Comparison of ENCODE assay signal across 10 cellular contexts in genomic region chr4:2825184-2825506, GRCh38.
"Had no signal": no experiment of that assay in that cellular context is flagged by ENCODE, and none has a peak within 500 bp of the region (broad histone marks: within the 10 kb centered on the region; RNA-seq: fewer than 3 reads in every experiment).

No MANE protein-coding gene starts in this region.

- H3K27ac Mint-ChIP-seq: activated CD4-positive, alpha-beta T cell treated with anti-CD3 and anti-CD28 coated beads, Interleukin-2, amount 10 ng/mL, durations not matched to agents 7 days and 5 days; activated naive CD4-positive, alpha-beta T cell treated with anti-CD3 and anti-CD28 coated beads, Interleukin-2, amount 50 U/mL, for 24 hours had no signal

- H3K4me3 Mint-ChIP-seq: activated CD4-positive, alpha-beta T cell treated with anti-CD3 and anti-CD28 coated beads, Interleukin-2, amount 10 ng/mL, durations not matched to agents 7 days and 5 days; activated naive CD4-positive, alpha-beta T cell treated with anti-CD3 and anti-CD28 coated beads, Interleukin-2, amount 50 U/mL, for 24 hours had no signal

- ATAC-seq: activated CD4-positive, CD25-positive, alpha-beta regulatory T cell treated with anti-CD3 and anti-CD28 coated beads, Interleukin-2, amount 50 U/mL, for 24 hours; right cardiac atrium had no signal

- FAIRE-seq: islet of Langerhans had no signal

- H3K27me3 Mint-ChIP-seq: activated CD4-positive, alpha-beta T cell treated with anti-CD3 and anti-CD28 coated beads, Interleukin-2, amount 10 ng/mL, durations not matched to agents 7 days and 5 days; activated naive CD4-positive, alpha-beta T cell treated with anti-CD3 and anti-CD28 coated beads, Interleukin-2, amount 50 U/mL, for 24 hours had no signal

- H3K9me3 Mint-ChIP-seq: activated naive CD4-positive, alpha-beta T cell treated with anti-CD3 and anti-CD28 coated beads, Interleukin-2, amount 50 U/mL, for 24 hours had no signal

- DNase-seq: activated CD4-positive, alpha-beta T cell treated with anti-CD3 and anti-CD28 coated beads, Interleukin-2, amount 10 ng/mL, durations not matched to agents 7 days and 5 days; activated gamma-delta T cell; foreskin fibroblast; hippocampal formation; stimulated activated CD4-positive, alpha-beta T cell treated with anti-CD3 and anti-CD28 coated beads, Interleukin-15, amount 100 ng/mL, for 24 hours; stimulated activated CD4-positive, alpha-beta T cell treated with anti-CD3 and anti-CD28 coated beads, Interleukin-2, amount 100 ng/mL, for 48 hours had no signal

- H3K4me1 Mint-ChIP-seq: activated CD4-positive, alpha-beta T cell treated with anti-CD3 and anti-CD28 coated beads, Interleukin-2, amount 10 ng/mL, durations not matched to agents 7 days and 5 days had no signal
